Comparison of ENCODE assay signal across 25 cellular contexts in genomic region chr2:14304326-14304725, GRCh38.
"Had no signal": no experiment of that assay in that cellular context is flagged by ENCODE, and none has a peak within 500 bp of the region (broad histone marks: within the 10 kb centered on the region; RNA-seq: fewer than 3 reads in every experiment).

No MANE protein-coding gene starts in this region.

- H3K27me3 ChIP-seq: esophagus squamous epithelium, right atrium auricular region, stomach, thyroid gland, vagina had no signal

- H3K4me3 ChIP-seq: esophagus squamous epithelium, left ventricle myocardium inferior, lower lobe of right lung, prostate gland, right atrium auricular region, stomach, thyroid gland, vagina had no signal

- H3K4me3 Mint-ChIP-seq: dendritic cell treated with granulocyte-macrophage colony-stimulating factor and Interleukin-4, amounts not matched to agents 40 ng/mL and 50 ng/mL, for 4 days; immature natural killer cell; naive thymus-derived CD8-positive, alpha-beta T cell; nephron progenitor cell; stimulated activated effector memory CD8-positive, alpha-beta T cell treated with anti-CD3 and anti-CD28 coated beads, Interleukin-12 subunit alpha, Interleukin-12 subunit beta, amount 100 ng/mL, for 72 hours had no signal

- H3K4me1 ChIP-seq: left ventricle myocardium inferior, lower lobe of right lung, prostate gland, right atrium auricular region, stomach, thyroid gland, vagina had no signal

- H3K9me3 Mint-ChIP-seq: nephron progenitor cell had no signal

- H3K4me1 Mint-ChIP-seq: immature natural killer cell; nephron progenitor cell; stimulated activated effector memory CD8-positive, alpha-beta T cell treated with anti-CD3 and anti-CD28 coated beads, Interleukin-12 subunit alpha, Interleukin-12 subunit beta, amount 100 ng/mL, for 72 hours had no signal

- DNase-seq: effector CD8-positive, alpha-beta T cell; erythroblast; esophagus squamous epithelium; hypothalamus; immature natural killer cell; islet precursor cell; kidney glomerular epithelial cell; left colon; left ventricle myocardium inferior; lower lobe of right lung; naive thymus-derived CD8-positive, alpha-beta T cell; nephron progenitor cell; nucleus accumbens; stimulated activated CD4-positive, alpha-beta T cell treated with anti-CD3 and anti-CD28 coated beads, Interleukin-2, amount 100 ng/mL, for 24 hours; stimulated activated CD4-positive, alpha-beta T cell treated with anti-CD3 and anti-CD28 coated beads, Interleukin-4, amount 100 ng/mL, for 24 hours; stimulated activated naive CD4-positive, alpha-beta T cell treated with Interleukin-2 at 50 U/mL for 16 hours; stomach; thyroid gland; trophoblast cell had no signal

- H3K27ac ChIP-seq: esophagus squamous epithelium, left ventricle myocardium inferior, lower lobe of right lung, prostate gland, right atrium auricular region, stomach, thyroid gland, vagina had no signal

- H3K36me3 ChIP-seq: esophagus squamous epithelium, left ventricle myocardium inferior, lower lobe of right lung, prostate gland, right atrium auricular region, stomach, thyroid gland, vagina had no signal

- ATAC-seq: left colon; lower lobe of right lung; naive thymus-derived CD8-positive, alpha-beta T cell; sciatic nerve; stimulated activated effector memory CD8-positive, alpha-beta T cell treated with anti-CD3 and anti-CD28 coated beads, Interleukin-12 subunit alpha, Interleukin-12 subunit beta, amount 100 ng/mL, for 72 hours had no signal

- H3K36me3 Mint-ChIP-seq: immature natural killer cell; naive thymus-derived CD8-positive, alpha-beta T cell; stimulated activated effector memory CD8-positive, alpha-beta T cell treated with anti-CD3 and anti-CD28 coated beads, Interleukin-12 subunit alpha, Interleukin-12 subunit beta, amount 100 ng/mL, for 72 hours had no signal

- H3K9me3 ChIP-seq: esophagus squamous epithelium, left ventricle myocardium inferior, lower lobe of right lung, prostate gland, right atrium auricular region, stomach, thyroid gland, vagina had no signal

- H3K27me3 Mint-ChIP-seq: dendritic cell treated with granulocyte-macrophage colony-stimulating factor and Interleukin-4, amounts not matched to agents 40 ng/mL and 50 ng/mL, for 4 days had no signal

- H3K27ac Mint-ChIP-seq: dendritic cell treated with granulocyte-macrophage colony-stimulating factor and Interleukin-4, amounts not matched to agents 40 ng/mL and 50 ng/mL, for 4 days; immature natural killer cell; naive thymus-derived CD8-positive, alpha-beta T cell; nephron progenitor cell; stimulated activated effector memory CD8-positive, alpha-beta T cell treated with anti-CD3 and anti-CD28 coated beads, Interleukin-12 subunit alpha, Interleukin-12 subunit beta, amount 100 ng/mL, for 72 hours had no signal
